ENCODE assay signal across 11 cellular contexts in the genomic region with DNA sequence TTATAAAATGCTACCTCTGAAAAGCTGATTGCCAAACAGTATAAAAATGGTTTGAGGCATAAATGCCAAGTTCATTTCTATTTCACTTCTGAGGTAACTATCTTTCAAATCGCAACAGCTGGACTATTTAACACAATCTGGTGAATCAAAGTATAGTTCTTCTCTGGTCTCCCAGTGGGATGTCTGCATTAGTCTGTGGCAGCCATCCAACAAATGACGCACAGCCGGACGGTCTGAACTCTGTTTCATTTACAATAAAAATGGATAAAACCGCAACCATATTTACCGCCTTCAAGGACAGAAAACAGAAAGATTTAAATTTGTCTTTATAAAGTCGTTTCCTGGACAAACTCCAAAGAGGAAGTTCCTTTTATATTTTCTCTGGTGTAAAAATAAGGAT. TPM values are rescaled to one million over a fixed set of nuclear protein-coding genes. Genes with fewer than 3 reads are reported as not detected.
DNase-seq lines count a peak whose midpoint lies in the region; ATAC-seq and FAIRE-seq lines count a peak whose summit lies in the region.
"Had no signal": no experiment of that assay in that cellular context is flagged by ENCODE, and none has a peak within 500 bp of the region (broad histone marks: within the 10 kb centered on the region; RNA-seq: fewer than 3 reads in every experiment).

No MANE protein-coding gene starts in this region.

- H3K9me3 ChIP-seq in GM23248 (ENCODE audit: low read depth) (no peaks in the 10 kb centered on the region), HAP-1 (no peaks in the 10 kb centered on the region)
- H3K9me3 ChIP-seq: vagina had no signal

- H3F3A ChIP-seq in GM23248 (ENCODE audit: insufficient read depth), result peaks cover 16% of the 10 kb centered on the region; the same call in 1 of the 2 replicates

- H2AFZ ChIP-seq in GM23248, result no peak overlapping the region

- H4K20me1 ChIP-seq in GM23248 (ENCODE audit: insufficient read depth), result no peaks in the 10 kb centered on the region

- H3K27me3 ChIP-seq in GM23248 (replicated peaks; ENCODE audit: insufficient read depth) (no peaks in the 10 kb centered on the region), HAP-1 (ENCODE audit: low read depth) (no peaks in the 10 kb centered on the region)
- H3K27me3 ChIP-seq: vagina had no signal

- H3K9me2 ChIP-seq in GM23248 (ENCODE audit: insufficient read depth), result no peaks in the 10 kb centered on the region

- H3K4me3 ChIP-seq in GM23248 (no peak overlapping the region), HAP-1 (no peak overlapping the region)
- H3K4me3 ChIP-seq: vagina had no signal

- no peak overlapping the region for H3K4me2 ChIP-seq in GM23248 (ENCODE audit: unreplicated experiment)

- no peak overlapping the region for H3K27ac ChIP-seq in GM23248
- H3K27ac ChIP-seq: vagina had no signal

- H3K79me2 ChIP-seq in GM23248 (ENCODE audit: insufficient read depth), result no peaks in the 10 kb centered on the region

- ATAC-seq in HG03521 (IDR thresholded peaks at IDR 0.05; ENCODE audit: unreplicated experiment), result no peak
- no peak for ATAC-seq in GM21381 (IDR thresholded peaks at IDR 0.05; ENCODE audit: unreplicated experiment)
- ATAC-seq in HG03432 (IDR thresholded peaks at IDR 0.05; ENCODE audit: unreplicated experiment), result no peak

- FAIRE-seq in endometrium (lab: Jason Lieb, UNC), result peak; percentile 23
- FAIRE-seq: keratinocyte had no signal

- H3K4me1 ChIP-seq in GM23248 (ENCODE audit: insufficient read depth) (peaks cover 7% of the 10 kb centered on the region), HAP-1 (peaks cover 9% of the 10 kb centered on the region)

- DNase-seq in GM23248, result peak; percentile 29
- peak; percentile 79 for DNase-seq in NCI-H345 (lab: John Stamatoyannopoulos, UW)
- peak; percentile 68 for DNase-seq in pons (ENCODE audit: low spot score)
- DNase-seq in HAP-1 (ENCODE audit: low spot score in 2 of 2), result no peak
- DNase-seq: activated naive CD8-positive, alpha-beta T cell treated with anti-CD3 and anti-CD28 coated beads, Interleukin-2, amount 10 ng/mL, durations not matched to agents 7 days and 5 days had no signal

- WGBS in GM23248 (ENCODE audit: low coverage in 1 of 2, low lambda C conversion rate in 2 of 2, missing lambda C conversion rate in 2 of 2), 2 experiments, result 69 to 71% methylated on average over 7 of the region's 7 CpGs

- H3K36me3 ChIP-seq in GM23248 (ENCODE audit: low read depth) (no peaks in the 10 kb centered on the region), HAP-1 (replicated peaks) (0 out of 2 replicates have a peak, but pooled peaks cover 3% of the 10 kb centered on the region)
- H3K36me3 ChIP-seq: vagina had no signal

- H3K9ac ChIP-seq in GM23248, result no peak overlapping the region

- in situ Hi-C loops in GM23248 (cut with MboI), result no loop called here
- in situ Hi-C loops in HAP-1 (cut with MboI; ENCODE audit: low sequenced_read_pairs), result no loop called here

RNA-seq across cellular contexts. Expression of gene ENO4, which starts 41.9 kb away (rescaled TPM):
- 0.11 and 0.51 TPM in 2 replicates for total RNA-seq in GM23248 (2014; rRNA removed; shearing (Covaris generic))
- 0.35 and 0.89 TPM in 2 replicates for polyA plus RNA-seq in GM23248 (2016; fragmentation: Nextera tagmentation; extraction: Ambion mirVana)
- total RNA-seq: activated naive CD8-positive, alpha-beta T cell treated with anti-CD3 and anti-CD28 coated beads, Interleukin-2, amount 10 ng/mL, durations not matched to agents 7 days and 5 days; vagina had no signal

Comparison
In these comparisons a context has a peak if more than half of its experiments do, and no peak if none do; other contexts are left out.
1. DNase-seq: peak in GM23248 (single experiment), NCI-H345 (single experiment) and pons (single experiment); none in HAP-1 (0 of 2).